ENCODE assay signal across 7 cellular contexts in the genomic region with DNA sequence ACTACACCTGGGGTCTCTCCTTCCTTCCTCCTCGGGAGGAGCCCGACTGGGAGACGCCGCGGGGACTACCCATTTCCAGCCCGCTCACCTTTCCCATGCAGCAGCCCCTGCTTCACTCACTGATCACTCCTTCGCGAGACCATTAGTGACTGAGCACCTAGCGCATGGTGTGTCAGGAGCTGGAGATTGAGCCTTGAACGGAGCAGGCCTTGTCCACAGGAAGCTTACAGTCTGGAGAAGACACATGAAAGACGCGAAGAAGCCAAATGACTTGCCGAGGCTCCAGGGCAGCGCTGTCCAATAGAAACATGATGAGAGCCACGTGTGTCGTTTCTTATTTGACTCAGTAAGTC. TPM values are rescaled to one million over a fixed set of nuclear protein-coding genes. Genes with fewer than 3 reads are reported as not detected.
A peak's percentile ranks its signal among the peaks of the same experiment; 100 is the strongest.
DNase-seq lines count a peak whose midpoint lies in the region; ATAC-seq, FAIRE-seq and TF ChIP-seq lines count a peak whose summit lies in the region.

No MANE protein-coding gene starts in this region.

- peaks cover 17% of the 10 kb centered on the region for H3K4me1 Mint-ChIP-seq in activated CD8-positive, alpha-beta T cell treated with anti-CD3 and anti-CD28 coated beads for 36 hours (ENCODE audit: low read depth)

- H3K27me3 ChIP-seq in iPS-20b (ENCODE audit: insufficient read depth, low read length) (peaks cover 30% of the 10 kb centered on the region), small intestine (ENCODE audit: control insufficient read depth in 2 of 2, insufficient read depth in 2 of 2, low read length in 2 of 2) (peaks cover 0 to 3% of the 10 kb centered on the region in 2 donors)

- no peak overlapping the region for H3K9ac ChIP-seq in iPS-20b (ENCODE audit: low read depth, low read length)

- no peaks in the 10 kb centered on the region for H3K4me1 ChIP-seq in HEK293 (ENCODE audit: control insufficient read depth, insufficient read depth, low read length)
- no peaks in the 10 kb centered on the region for H3K4me1 ChIP-seq in iPS-20b (ENCODE audit: insufficient read depth, low read length)
- H3K4me1 ChIP-seq in small intestine (ENCODE audit: control insufficient read depth in 2 of 2, insufficient read depth in 1 of 2, low read depth in 1 of 2, low read length in 1 of 2): no peaks in the 10 kb centered on the region

- H3K4me3 Mint-ChIP-seq in activated CD8-positive, alpha-beta T cell treated with anti-CD3 and anti-CD28 coated beads for 36 hours: peak overlapping the region; percentile 64

- H3K27ac ChIP-seq in HEK293 (ENCODE audit: extremely low read depth, low read depth, low read length) (no peak overlapping the region), iPS-20b (ENCODE audit: low read length) (no peak overlapping the region), small intestine (ENCODE audit: low read depth in 1 of 2, low read length in 1 of 2) (no peak overlapping the region)

- H3K27ac Mint-ChIP-seq in activated CD8-positive, alpha-beta T cell treated with anti-CD3 and anti-CD28 coated beads for 36 hours: no peak overlapping the region

- no peaks in the 10 kb centered on the region for H3K9me3 Mint-ChIP-seq in activated CD8-positive, alpha-beta T cell treated with anti-CD3 and anti-CD28 coated beads for 36 hours

- FAIRE-seq in small intestine (lab: Jason Lieb, UNC): no peak

- H3K36me3 Mint-ChIP-seq in activated CD8-positive, alpha-beta T cell treated with anti-CD3 and anti-CD28 coated beads for 36 hours (ENCODE audit: low read depth): peaks cover 2% of the 10 kb centered on the region

- H3K27me3 Mint-ChIP-seq in activated CD8-positive, alpha-beta T cell treated with anti-CD3 and anti-CD28 coated beads for 36 hours: peaks cover 25% of the 10 kb centered on the region

- DNase-seq in activated CD8-positive, alpha-beta T cell treated with anti-CD3 and anti-CD28 coated beads for 36 hours: no peak
- DNase-seq in small intestine (no peak), GOT3 (lab: John Stamatoyannopoulos, UW) (no peak), cerebellar cortex (ENCODE audit: low spot score) (no peak)

- ATAC-seq in activated CD8-positive, alpha-beta T cell treated with anti-CD3 and anti-CD28 coated beads for 36 hours: no peak
- no peak for ATAC-seq in HG02973 (IDR thresholded peaks at IDR 0.05; ENCODE audit: unreplicated experiment)

- H3K9me3 ChIP-seq in HEK293 (ENCODE audit: control insufficient read depth, insufficient read depth, low read depth, low read length) (no peaks in the 10 kb centered on the region; the same call in 1 of the 2 replicates), iPS-20b (ENCODE audit: insufficient read depth, low read depth, low read length) (no peaks in the 10 kb centered on the region; the same call in 1 of the 2 replicates), small intestine (ENCODE audit: control insufficient read depth, low read depth) (no peaks in the 10 kb centered on the region)

- WGBS in small intestine, 3 donors: 59 to 69% (median 64%) methylated on average over 16 of the region's 16 CpGs

- peak overlapping the region; percentile 65 for H3K4me3 ChIP-seq in HEK293 (ENCODE audit: low read depth, low read length)
- peak overlapping the region; percentile 60 for H3K4me3 ChIP-seq in iPS-20b (ENCODE audit: low read length)
- peak overlapping the region; percentile 20 to 53 for H3K4me3 ChIP-seq in small intestine (ENCODE audit: low read depth in 1 of 2, low read length in 2 of 2)

- intact Hi-C loops in activated CD8-positive, alpha-beta T cell treated with anti-CD3 and anti-CD28 coated beads for 36 hours (cut with micrococcal nuclease): no loop called here

- no peaks in the 10 kb centered on the region for H3K36me3 ChIP-seq in HEK293 (ENCODE audit: control insufficient read depth in 2 of 2, insufficient read depth in 1 of 2, low read length in 2 of 2)
- no peaks in the 10 kb centered on the region for H3K36me3 ChIP-seq in iPS-20b (ENCODE audit: insufficient read depth, low read depth, low read length)
- no peaks in the 10 kb centered on the region for H3K36me3 ChIP-seq in small intestine (ENCODE audit: control insufficient read depth in 2 of 2, insufficient read depth in 2 of 2, low read length in 2 of 2)

- TF ChIP-seq CTCF in HEK293 (tag by site-specific recombination; IDR thresholded peaks at IDR 0.05): no peak
- no peak for TF ChIP-seq CTCF in activated CD8-positive, alpha-beta T cell treated with anti-CD3 and anti-CD28 coated beads for 36 hours (IDR thresholded peaks at IDR 0.05)

- POLR2A ChIA-PET in HEK293 (lab: Yijun Ruan, JAX): interaction anchor here (2.4 kb wide), 1 partner anchor 18 kb away, joined by 14 read pairs; a partner anchor contains a TSS
- POLR2A ChIA-PET in activated CD8-positive, alpha-beta T cell treated with anti-CD3 and anti-CD28 coated beads for 36 hours (lab: Charles Lee): no interaction called here

- CTCF ChIA-PET in HEK293 (lab: Yijun Ruan, JAX): interaction anchor here (0.6 to 1.4 kb wide), 6 partner anchors 10 to 1086 kb away, joined by 3 to 11 read pairs (median 4); no protein-coding TSS in a partner anchor
- CTCF ChIA-PET in activated CD8-positive, alpha-beta T cell treated with anti-CD3 and anti-CD28 coated beads for 36 hours (lab: Charles Lee): interaction anchor here (0.7 to 2.3 kb wide), 2 partner anchors 9 to 20 kb away, joined by 3 to 5 read pairs; no protein-coding TSS in a partner anchor

TF ChIP-seq in HEK293, 187 proteins besides CTCF, POLR2A, EP300 and RAD21 (continues in another document):
- TF ChIP-seq, protein P1, sequence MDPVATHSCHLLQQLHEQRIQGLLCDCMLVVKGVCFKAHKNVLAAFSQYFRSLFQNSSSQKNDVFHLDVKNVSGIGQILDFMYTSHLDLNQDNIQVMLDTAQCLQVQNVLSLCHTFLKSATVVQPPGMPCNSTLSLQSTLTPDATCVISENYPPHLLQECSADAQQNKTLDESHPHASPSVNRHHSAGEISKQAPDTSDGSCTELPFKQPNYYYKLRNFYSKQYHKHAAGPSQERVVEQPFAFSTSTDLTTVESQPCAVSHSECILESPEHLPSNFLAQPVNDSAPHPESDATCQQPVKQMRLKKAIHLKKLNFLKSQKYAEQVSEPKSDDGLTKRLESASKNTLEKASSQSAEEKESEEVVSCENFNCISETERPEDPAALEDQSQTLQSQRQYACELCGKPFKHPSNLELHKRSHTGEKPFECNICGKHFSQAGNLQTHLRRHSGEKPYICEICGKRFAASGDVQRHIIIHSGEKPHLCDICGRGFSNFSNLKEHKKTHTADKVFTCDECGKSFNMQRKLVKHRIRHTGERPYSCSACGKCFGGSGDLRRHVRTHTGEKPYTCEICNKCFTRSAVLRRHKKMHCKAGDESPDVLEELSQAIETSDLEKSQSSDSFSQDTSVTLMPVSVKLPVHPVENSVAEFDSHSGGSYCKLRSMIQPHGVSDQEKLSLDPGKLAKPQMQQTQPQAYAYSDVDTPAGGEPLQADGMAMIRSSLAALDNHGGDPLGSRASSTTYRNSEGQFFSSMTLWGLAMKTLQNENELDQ (tag by site-specific recombination; IDR thresholded peaks at IDR 0.05; ENCODE audit: low read depth): no peak
- TF ChIP-seq, protein P2, sequence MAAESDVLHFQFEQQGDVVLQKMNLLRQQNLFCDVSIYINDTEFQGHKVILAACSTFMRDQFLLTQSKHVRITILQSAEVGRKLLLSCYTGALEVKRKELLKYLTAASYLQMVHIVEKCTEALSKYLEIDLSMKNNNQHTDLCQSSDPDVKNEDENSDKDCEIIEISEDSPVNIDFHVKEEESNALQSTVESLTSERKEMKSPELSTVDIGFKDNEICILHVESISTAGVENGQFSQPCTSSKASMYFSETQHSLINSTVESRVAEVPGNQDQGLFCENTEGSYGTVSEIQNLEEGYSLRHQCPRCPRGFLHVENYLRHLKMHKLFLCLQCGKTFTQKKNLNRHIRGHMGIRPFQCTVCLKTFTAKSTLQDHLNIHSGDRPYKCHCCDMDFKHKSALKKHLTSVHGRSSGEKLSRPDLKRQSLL (tag by site-specific recombination; IDR thresholded peaks at IDR 0.05): peak; percentile 90
- TF ChIP-seq ZNF112 (tag by site-specific recombination; IDR thresholded peaks at IDR 0.05) (no peak), ZNF248 (tag by site-specific recombination; IDR thresholded peaks at IDR 0.05) (no peak), ZSCAN30 (tag by site-specific recombination; IDR thresholded peaks at IDR 0.05) (no peak), ZNF211 (tag by site-specific recombination; IDR thresholded peaks at IDR 0.05; ENCODE audit: low read depth) (no peak), ZNF560 (tag by site-specific recombination; IDR thresholded peaks at IDR 0.05; ENCODE audit: borderline replicate concordance) (no peak), ZNF623 (tag by site-specific recombination; IDR thresholded peaks at IDR 0.05) (no peak), SP2 (tag by site-specific recombination; IDR thresholded peaks at IDR 0.05) (peak; percentile 26; the same call in 1 of the 2 replicates), SETDB1 (IDR thresholded peaks at IDR 0.05; ENCODE audit: insufficient read length, low read length) (peak; percentile 30), ZBTB20 (tag by site-specific recombination; IDR thresholded peaks at IDR 0.05) (peak; percentile 14; the same call in 1 of the 2 replicates), TRIM28 (IDR thresholded peaks at IDR 0.05; ENCODE audit: borderline replicate concordance, low read length) (peak; percentile 33; the same call in 1 of the 2 replicates), WT1 (tag by site-specific recombination; IDR thresholded peaks at IDR 0.05) (no peak)
- TF ChIP-seq, protein P3, sequence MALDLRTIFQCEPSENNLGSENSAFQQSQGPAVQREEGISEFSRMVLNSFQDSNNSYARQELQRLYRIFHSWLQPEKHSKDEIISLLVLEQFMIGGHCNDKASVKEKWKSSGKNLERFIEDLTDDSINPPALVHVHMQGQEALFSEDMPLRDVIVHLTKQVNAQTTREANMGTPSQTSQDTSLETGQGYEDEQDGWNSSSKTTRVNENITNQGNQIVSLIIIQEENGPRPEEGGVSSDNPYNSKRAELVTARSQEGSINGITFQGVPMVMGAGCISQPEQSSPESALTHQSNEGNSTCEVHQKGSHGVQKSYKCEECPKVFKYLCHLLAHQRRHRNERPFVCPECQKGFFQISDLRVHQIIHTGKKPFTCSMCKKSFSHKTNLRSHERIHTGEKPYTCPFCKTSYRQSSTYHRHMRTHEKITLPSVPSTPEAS (tag by site-specific recombination; IDR thresholded peaks at IDR 0.05): no peak

RNA-seq across cellular contexts. Expression of a gene that starts 0.3 kb away (rescaled TPM):
- total RNA-seq in activated CD8-positive, alpha-beta T cell treated with anti-CD3 and anti-CD28 coated beads for 36 hours: not detected
- polyA plus RNA-seq in small intestine: under 1 TPM in 1 of 3 donors, not detected in 2; 0.16 TPM

RNA-seq across cellular contexts. Expression of a gene that starts 17.6 kb away (rescaled TPM):
- 10 to 100 TPM; 10.6 to 10.7 TPM for total RNA-seq in activated CD8-positive, alpha-beta T cell treated with anti-CD3 and anti-CD28 coated beads for 36 hours
- polyA plus RNA-seq in small intestine: 10 to 100 TPM; 11.7 to 28.9 (median 16.8) TPM

RNA-seq across cellular contexts. Expression of a gene that starts 17.7 kb away (rescaled TPM):
- 10 to 100 TPM; 54.3 to 57.8 TPM for total RNA-seq in activated CD8-positive, alpha-beta T cell treated with anti-CD3 and anti-CD28 coated beads for 36 hours
- 10 to 100 TPM; 14.1 to 21.8 (median 16.3) TPM for polyA plus RNA-seq in small intestine
